Comparison of ENCODE assay signal across 21 cellular contexts in genomic region chr16:16001856-16002255, GRCh38.
"Had no signal": no experiment of that assay in that cellular context is flagged by ENCODE, and none has a peak within 500 bp of the region (broad histone marks: within the 10 kb centered on the region; RNA-seq: fewer than 3 reads in every experiment).

No MANE protein-coding gene starts in this region.

- H3K4me1 ChIP-seq: prostate gland had no signal

- H3K27ac ChIP-seq: brain microvascular endothelial cell, left ventricle myocardium inferior, prostate gland, right atrium auricular region, tibial artery had no signal

- H3K36me3 ChIP-seq: brain microvascular endothelial cell, gastrocnemius medialis, heart left ventricle, left ventricle myocardium inferior, prostate gland, right atrium auricular region, tibial artery had no signal

- H3K4me3 ChIP-seq: gastrocnemius medialis, heart left ventricle, left ventricle myocardium inferior, mucosa of descending colon, prostate gland, right atrium auricular region, tibial artery had no signal

- H3K27me3 ChIP-seq: brain microvascular endothelial cell, gastrocnemius medialis, heart left ventricle, right atrium auricular region, tibial artery had no signal

- ATAC-seq: activated CD8-positive, alpha-beta T cell treated with anti-CD3 and anti-CD28 coated beads for 36 hours; gastrocnemius medialis; heart left ventricle; mucosa of descending colon; stimulated activated naive CD8-positive, alpha-beta T cell treated with anti-CD3 and anti-CD28 coated beads, Interleukin-15, Interleukin-2, amounts not matched to agents 100 U/mL and 50 U/mL, for 24 hours had no signal

- H3K9me3 ChIP-seq: gastrocnemius medialis, heart left ventricle, left ventricle myocardium inferior, mucosa of descending colon, prostate gland, right atrium auricular region, tibial artery had no signal

- DNase-seq: activated B cell treated with CpG ODN at 0.5 μM for 24 hours; activated CD4-positive, alpha-beta T cell treated with anti-CD3 and anti-CD28 coated beads for 48 hours; activated CD8-positive, alpha-beta T cell treated with anti-CD3 and anti-CD28 coated beads for 36 hours; activated naive CD4-positive, alpha-beta T cell treated with anti-CD3 and anti-CD28 coated beads for 36 hours; activated T-cell treated with anti-CD3 and anti-CD28 coated beads, Interleukin-2, amount 50 U/mL, for 1 hour; anterior cingulate cortex; brain microvascular endothelial cell; central memory CD4-positive, alpha-beta T cell; endodermal cell; gastrocnemius medialis; heart left ventricle; left ventricle myocardium inferior; mucosa of descending colon; naive B cell; stimulated activated CD4-positive, alpha-beta T cell treated with anti-CD3 and anti-CD28 coated beads, Interleukin-2, amount 100 ng/mL, for 24 hours; stimulated activated naive CD8-positive, alpha-beta T cell treated with anti-CD3 and anti-CD28 coated beads, Interleukin-15, Interleukin-2, amounts not matched to agents 100 U/mL and 50 U/mL, for 24 hours; substantia nigra; T-helper 9 cell; tibial artery had no signal
